34 cellular contexts compared by ENCODE assay signal in genomic region chr11:24664399-24664798, GRCh38.
"Had no signal": no experiment of that assay in that cellular context is flagged by ENCODE, and none has a peak within 500 bp of the region (broad histone marks: within the 10 kb centered on the region; RNA-seq: fewer than 3 reads in every experiment).

No MANE protein-coding gene starts in this region.

- H3K4me3 ChIP-seq: MG63 had no signal

- H3K36me3 ChIP-seq: MG63 had no signal

- H3K9me3 ChIP-seq: MG63 had no signal

- H3K27me3 ChIP-seq: MG63 had no signal

- H3K27ac ChIP-seq: KMS-11 had no signal

- DNase-seq: Karpas-422, Kasumi-1, MG63, MM.1S, MV-4-11, NCI-H1048, NCI-H1092, NCI-H1092 treated with DMSO at 0.1 percent for 48 hours, NCI-H1105, NCI-H1105 treated with DMSO at 0.1 percent for 48 hours, NCI-H1417, NCI-H1417 treated with DMSO at 0.1 percent for 48 hours, NCI-H1436, NCI-H1436 treated with DMSO at 0.1 percent for 48 hours, NCI-H146, NCI-H1694, NCI-H1694 treated with DMSO at 0.1 percent for 48 hours, NCI-H187, NCI-H187 treated with DMSO at 0.1 percent for 48 hours, NCI-H1930, NCI-H2029, NCI-H2029 treated with DMSO at 0.1 percent for 48 hours, NCI-H2081, NCI-H2081 treated with DMSO at 0.1 percent for 48 hours, NCI-H2107, NCI-H2171, NCI-H2171 treated with DMSO at 0.1 percent for 48 hours, NCI-H2227 treated with DMSO at 0.1 percent for 48 hours, NCI-H226, NCI-H345, NCI-H446, NCI-H446 treated with DMSO at 0.1 percent for 48 hours, NCI-H510A had no signal
